6 cellular contexts compared by ENCODE assay signal in genomic region chr22:38699784-38700183, GRCh38.
DNase-seq lines count a peak whose midpoint lies in the region; ATAC-seq and TF ChIP-seq lines count a peak whose summit lies in the region.

No MANE protein-coding gene starts in this region.

- peak overlapping the region; percentile 77 for H3K4me3 Mint-ChIP-seq in dendritic cell treated with granulocyte-macrophage colony-stimulating factor and Interleukin-4, amounts not matched to agents 40 ng/mL and 50 ng/mL, for 4 days

- intact Hi-C loops in dendritic cell treated with granulocyte-macrophage colony-stimulating factor and Interleukin-4, amounts not matched to agents 40 ng/mL and 50 ng/mL, for 4 days (cut with micrococcal nuclease) = no loop called here

- H3K36me3 Mint-ChIP-seq in dendritic cell treated with granulocyte-macrophage colony-stimulating factor and Interleukin-4, amounts not matched to agents 40 ng/mL and 50 ng/mL, for 4 days (ENCODE audit: low read depth) = peaks cover 36% of the 10 kb centered on the region

- peaks cover 50% of the 10 kb centered on the region for H3K4me1 Mint-ChIP-seq in dendritic cell treated with granulocyte-macrophage colony-stimulating factor and Interleukin-4, amounts not matched to agents 40 ng/mL and 50 ng/mL, for 4 days (ENCODE audit: low read depth)

- peak overlapping the region; percentile 78 for H3K4me3 ChIP-seq in NB4 (ENCODE audit: low read depth, low read length)

- DNase-seq in NB4 (ENCODE audit: low read depth) (peak; percentile 17), pons (ENCODE audit: low spot score) (peak; percentile 52), ecto neural progenitor cell (ENCODE audit: low spot score) (no peak)
- DNase-seq in stimulated activated CD4-positive, alpha-beta T cell treated with anti-CD3 and anti-CD28 coated beads, Interleukin-4, amount 100 ng/mL, for 24 hours = no peak

- ATAC-seq in GM21447 (IDR thresholded peaks at IDR 0.05; ENCODE audit: unreplicated experiment) = no peak

- TF ChIP-seq CTCF in NB4 (IDR thresholded peaks at IDR 0.05; ENCODE audit: low read depth, low read length) = no peak

- TF ChIP-seq POLR2A in NB4 (IDR thresholded peaks at IDR 0.05; ENCODE audit: extremely low read depth, insufficient read length) = no peak

- H3K27ac Mint-ChIP-seq in dendritic cell treated with granulocyte-macrophage colony-stimulating factor and Interleukin-4, amounts not matched to agents 40 ng/mL and 50 ng/mL, for 4 days = peak overlapping the region; percentile 90

- no peaks in the 10 kb centered on the region for H3K27me3 Mint-ChIP-seq in dendritic cell treated with granulocyte-macrophage colony-stimulating factor and Interleukin-4, amounts not matched to agents 40 ng/mL and 50 ng/mL, for 4 days

- no peaks in the 10 kb centered on the region for H3K9me3 Mint-ChIP-seq in dendritic cell treated with granulocyte-macrophage colony-stimulating factor and Interleukin-4, amounts not matched to agents 40 ng/mL and 50 ng/mL, for 4 days

Comparison
In these comparisons a context has a peak if more than half of its experiments do, and no peak if none do; other contexts are left out.
1. DNase-seq: peak in NB4 (single experiment) and pons (single experiment); none in ecto neural progenitor cell (single experiment) and stimulated activated CD4-positive, alpha-beta T cell treated with anti-CD3 and anti-CD28 coated beads, Interleukin-4, amount 100 ng/mL, for 24 hours (single experiment).